Comparison of ENCODE assay signal across 9 cellular contexts in the genomic region with DNA sequence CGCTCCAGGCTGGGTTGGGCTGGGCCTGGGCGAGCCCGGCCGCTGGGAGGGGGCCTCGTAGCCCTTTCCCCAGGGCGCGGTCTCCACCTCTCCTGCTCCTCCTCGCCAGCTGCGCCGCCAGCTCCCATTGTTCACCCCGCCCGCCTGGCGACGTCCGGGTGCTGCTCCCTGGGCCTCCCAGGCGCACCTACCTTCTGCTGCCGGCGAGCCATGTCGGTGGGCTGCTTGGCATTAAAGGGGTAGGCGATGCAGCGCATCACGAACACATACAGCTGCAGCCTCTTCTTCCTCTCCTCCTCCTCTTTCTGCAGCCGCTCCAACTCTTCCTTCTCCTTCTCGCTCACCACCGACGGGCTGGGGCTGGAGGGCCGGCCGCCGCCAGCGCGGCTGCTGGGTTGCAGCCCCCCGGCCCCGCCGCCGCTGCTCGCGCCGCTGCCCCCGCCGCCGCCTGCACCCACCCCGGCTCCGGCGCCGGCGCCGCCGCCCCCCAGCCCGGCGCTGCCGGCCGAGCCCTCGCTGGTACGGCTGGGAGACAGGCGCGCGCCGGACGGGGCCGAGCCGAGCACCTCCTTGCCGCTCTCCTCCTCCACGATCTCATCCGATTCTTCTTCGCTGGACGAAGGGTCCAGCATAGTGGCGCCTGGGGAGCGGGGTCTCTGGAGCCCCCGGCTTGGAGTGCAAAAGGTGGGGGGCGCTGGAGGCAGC. TPM values are rescaled to one million over a fixed set of nuclear protein-coding genes. Genes with fewer than 3 reads are reported as not detected.
DNase-seq lines count a peak whose midpoint lies in the region; ATAC-seq and TF ChIP-seq lines count a peak whose summit lies in the region.
"Had no signal": no experiment of that assay in that cellular context is flagged by ENCODE, and none has a peak within 500 bp of the region (broad histone marks: within the 10 kb centered on the region; RNA-seq: fewer than 3 reads in every experiment).

No MANE protein-coding gene starts in this region.

- peaks cover 48% of the 10 kb centered on the region for H3K27me3 Mint-ChIP-seq in osteocyte (ENCODE audit: unreplicated experiment)
- peaks cover 19 to 31% of the 10 kb centered on the region in 2 donors for H3K27me3 Mint-ChIP-seq in CD8-positive, alpha-beta memory T cell
- peaks cover 20 to 29% of the 10 kb centered on the region in 2 donors for H3K27me3 Mint-ChIP-seq in natural killer cell (ENCODE audit: low read depth in 2 of 2)

- peak overlapping the region; percentile 44 to 58 (median 54) for H3K4me3 ChIP-seq in esophagus muscularis mucosa
- H3K4me3 ChIP-seq in CD8-positive, alpha-beta memory T cell (ENCODE audit: low read length): no peak overlapping the region

- peaks cover 6 to 23% (median 21%) of the 10 kb centered on the region in 4 donors for H3K4me1 ChIP-seq in esophagus muscularis mucosa
- H3K4me1 ChIP-seq in CD8-positive, alpha-beta memory T cell (ENCODE audit: insufficient read depth, low read length): no peaks in the 10 kb centered on the region

- H3K27ac Mint-ChIP-seq in osteocyte (ENCODE audit: unreplicated experiment) (no peak overlapping the region), natural killer cell (no peak overlapping the region)
- no peak overlapping the region for H3K27ac Mint-ChIP-seq in CD8-positive, alpha-beta memory T cell

- DNase-seq in GM10248 (ENCODE audit: extremely low spot score) (peak; percentile 8), NCI-H2171 (lab: John Stamatoyannopoulos, UW) (peak; percentile 66), esophagus muscularis mucosa (ENCODE audit: extremely low spot score) (no peak), osteocyte (ENCODE audit: extremely low spot score, unreplicated experiment) (no peak), natural killer cell (no peak)
- DNase-seq in CD8-positive, alpha-beta memory T cell: no peak

- H3K36me3 ChIP-seq in esophagus muscularis mucosa: no peaks in the 10 kb centered on the region
- no peaks in the 10 kb centered on the region for H3K36me3 ChIP-seq in CD8-positive, alpha-beta memory T cell (ENCODE audit: insufficient read depth, low read length)
- H3K36me3 ChIP-seq: thyroid gland had no signal

- ATAC-seq in GM21526 (IDR thresholded peaks at IDR 0.05; ENCODE audit: low FRiP score, unreplicated experiment) (no peak), natural killer cell (no peak), HG02852 (IDR thresholded peaks at IDR 0.05; ENCODE audit: unreplicated experiment) (no peak)

- TF ChIP-seq EP300 in esophagus muscularis mucosa (IDR thresholded peaks at IDR 0.05): no peak

- no peaks in the 10 kb centered on the region for H3K9me3 Mint-ChIP-seq in osteocyte (ENCODE audit: unreplicated experiment)
- peaks cover 9 to 22% (median 11%) of the 10 kb centered on the region in 5 donors for H3K9me3 Mint-ChIP-seq in CD8-positive, alpha-beta memory T cell
- peaks cover 4 to 6% of the 10 kb centered on the region in 2 donors for H3K9me3 Mint-ChIP-seq in natural killer cell

- H3K4me3 Mint-ChIP-seq in osteocyte (ENCODE audit: unreplicated experiment) (peak overlapping the region; percentile 14), natural killer cell (no peak overlapping the region)
- no peak overlapping the region for H3K4me3 Mint-ChIP-seq in CD8-positive, alpha-beta memory T cell

- TF ChIP-seq CTCF in GM10248 (IDR thresholded peaks at IDR 0.05; ENCODE audit: control extremely low read depth, extremely low read depth, low read depth, missing control alignments) (no peak), esophagus muscularis mucosa (IDR thresholded peaks at IDR 0.05) (no peak), osteocyte (IDR thresholded peaks at IDR 0.05) (no peak), natural killer cell (IDR thresholded peaks at IDR 0.05) (no peak)

- intact Hi-C loops in esophagus muscularis mucosa (cut with DNase I): no loop called here
- intact Hi-C loops in natural killer cell (cut with micrococcal nuclease): no loop called here

- H3K4me1 Mint-ChIP-seq in osteocyte (ENCODE audit: unreplicated experiment) (peaks cover 8% of the 10 kb centered on the region), natural killer cell (no peaks in the 10 kb centered on the region)
- H3K4me1 Mint-ChIP-seq in CD8-positive, alpha-beta memory T cell: no peaks in the 10 kb centered on the region

- H3K36me3 Mint-ChIP-seq in osteocyte (ENCODE audit: unreplicated experiment): no peaks in the 10 kb centered on the region
- H3K36me3 Mint-ChIP-seq in CD8-positive, alpha-beta memory T cell: no peaks in the 10 kb centered on the region
- peaks cover 10% of the 10 kb centered on the region for H3K36me3 Mint-ChIP-seq in natural killer cell

- peak overlapping the region in 1 of 4 donors; percentile 42 for H3K27ac ChIP-seq in esophagus muscularis mucosa (replicated peaks in 1 of 4)
- H3K27ac ChIP-seq in CD8-positive, alpha-beta memory T cell (ENCODE audit: low read depth, low read length): no peak overlapping the region
- H3K27ac ChIP-seq: thyroid gland had no signal

- peaks cover 0 to 10% (median 4%) of the 10 kb centered on the region in 4 donors for H3K9me3 ChIP-seq in esophagus muscularis mucosa
- H3K9me3 ChIP-seq in CD8-positive, alpha-beta memory T cell (ENCODE audit: low read length): no peaks in the 10 kb centered on the region
- H3K9me3 ChIP-seq: thyroid gland had no signal

- no peak for TF ChIP-seq POLR2A in esophagus muscularis mucosa (IDR thresholded peaks at IDR 0.05; ENCODE audit: low read depth)

- CTCF ChIA-PET in GM10248 (lab: Yijun Ruan, JAX): no interaction called here
- CTCF ChIA-PET in CD8-positive, alpha-beta memory T cell (lab: Charles Lee): no interaction called here

- POLR2A ChIA-PET in GM10248 (lab: Yijun Ruan, JAX): no interaction called here
- POLR2A ChIA-PET in CD8-positive, alpha-beta memory T cell (lab: Charles Lee): no interaction called here

- 1% methylated on average over 14 of the region's 70 CpGs for WGBS in esophagus muscularis mucosa

- peaks cover 0 to 38% (median 22%) of the 10 kb centered on the region in 4 donors for H3K27me3 ChIP-seq in esophagus muscularis mucosa
- peaks cover 3% of the 10 kb centered on the region for H3K27me3 ChIP-seq in CD8-positive, alpha-beta memory T cell (ENCODE audit: insufficient read depth, low read length, poor library complexity, severe bottlenecking)

RNA-seq across cellular contexts. Expression of gene CADPS, which starts 0.7 kb away (rescaled TPM):
- 1 to 10 TPM; 1.0 to 8.1 (median 2.0) TPM for total RNA-seq in esophagus muscularis mucosa
- total RNA-seq in osteocyte: not detected in 2 replicates
- not detected for total RNA-seq in CD8-positive, alpha-beta memory T cell
- not detected for polyA plus RNA-seq in CD8-positive, alpha-beta memory T cell
- total RNA-seq in natural killer cell: not detected

Comparison
In these comparisons a context has a peak if more than half of its experiments do, and no peak if none do; other contexts are left out.
1. DNase-seq: peak in GM10248 (single experiment) and NCI-H2171 (single experiment); none in esophagus muscularis mucosa (single experiment), osteocyte (single experiment), CD8-positive, alpha-beta memory T cell (0 of 5) and natural killer cell (single experiment).